Comparison of ENCODE assay signal across 1 cellular context in genomic region chr3:127629462-127630403, GRCh38.
TF ChIP-seq lines count a peak whose summit lies in the region.

No MANE protein-coding gene starts in this region.

TF ChIP-seq in K562, 482 proteins besides CTCF, POLR2A, EP300 and RAD21 (continued from another document):
- TF ChIP-seq, protein P1, sequence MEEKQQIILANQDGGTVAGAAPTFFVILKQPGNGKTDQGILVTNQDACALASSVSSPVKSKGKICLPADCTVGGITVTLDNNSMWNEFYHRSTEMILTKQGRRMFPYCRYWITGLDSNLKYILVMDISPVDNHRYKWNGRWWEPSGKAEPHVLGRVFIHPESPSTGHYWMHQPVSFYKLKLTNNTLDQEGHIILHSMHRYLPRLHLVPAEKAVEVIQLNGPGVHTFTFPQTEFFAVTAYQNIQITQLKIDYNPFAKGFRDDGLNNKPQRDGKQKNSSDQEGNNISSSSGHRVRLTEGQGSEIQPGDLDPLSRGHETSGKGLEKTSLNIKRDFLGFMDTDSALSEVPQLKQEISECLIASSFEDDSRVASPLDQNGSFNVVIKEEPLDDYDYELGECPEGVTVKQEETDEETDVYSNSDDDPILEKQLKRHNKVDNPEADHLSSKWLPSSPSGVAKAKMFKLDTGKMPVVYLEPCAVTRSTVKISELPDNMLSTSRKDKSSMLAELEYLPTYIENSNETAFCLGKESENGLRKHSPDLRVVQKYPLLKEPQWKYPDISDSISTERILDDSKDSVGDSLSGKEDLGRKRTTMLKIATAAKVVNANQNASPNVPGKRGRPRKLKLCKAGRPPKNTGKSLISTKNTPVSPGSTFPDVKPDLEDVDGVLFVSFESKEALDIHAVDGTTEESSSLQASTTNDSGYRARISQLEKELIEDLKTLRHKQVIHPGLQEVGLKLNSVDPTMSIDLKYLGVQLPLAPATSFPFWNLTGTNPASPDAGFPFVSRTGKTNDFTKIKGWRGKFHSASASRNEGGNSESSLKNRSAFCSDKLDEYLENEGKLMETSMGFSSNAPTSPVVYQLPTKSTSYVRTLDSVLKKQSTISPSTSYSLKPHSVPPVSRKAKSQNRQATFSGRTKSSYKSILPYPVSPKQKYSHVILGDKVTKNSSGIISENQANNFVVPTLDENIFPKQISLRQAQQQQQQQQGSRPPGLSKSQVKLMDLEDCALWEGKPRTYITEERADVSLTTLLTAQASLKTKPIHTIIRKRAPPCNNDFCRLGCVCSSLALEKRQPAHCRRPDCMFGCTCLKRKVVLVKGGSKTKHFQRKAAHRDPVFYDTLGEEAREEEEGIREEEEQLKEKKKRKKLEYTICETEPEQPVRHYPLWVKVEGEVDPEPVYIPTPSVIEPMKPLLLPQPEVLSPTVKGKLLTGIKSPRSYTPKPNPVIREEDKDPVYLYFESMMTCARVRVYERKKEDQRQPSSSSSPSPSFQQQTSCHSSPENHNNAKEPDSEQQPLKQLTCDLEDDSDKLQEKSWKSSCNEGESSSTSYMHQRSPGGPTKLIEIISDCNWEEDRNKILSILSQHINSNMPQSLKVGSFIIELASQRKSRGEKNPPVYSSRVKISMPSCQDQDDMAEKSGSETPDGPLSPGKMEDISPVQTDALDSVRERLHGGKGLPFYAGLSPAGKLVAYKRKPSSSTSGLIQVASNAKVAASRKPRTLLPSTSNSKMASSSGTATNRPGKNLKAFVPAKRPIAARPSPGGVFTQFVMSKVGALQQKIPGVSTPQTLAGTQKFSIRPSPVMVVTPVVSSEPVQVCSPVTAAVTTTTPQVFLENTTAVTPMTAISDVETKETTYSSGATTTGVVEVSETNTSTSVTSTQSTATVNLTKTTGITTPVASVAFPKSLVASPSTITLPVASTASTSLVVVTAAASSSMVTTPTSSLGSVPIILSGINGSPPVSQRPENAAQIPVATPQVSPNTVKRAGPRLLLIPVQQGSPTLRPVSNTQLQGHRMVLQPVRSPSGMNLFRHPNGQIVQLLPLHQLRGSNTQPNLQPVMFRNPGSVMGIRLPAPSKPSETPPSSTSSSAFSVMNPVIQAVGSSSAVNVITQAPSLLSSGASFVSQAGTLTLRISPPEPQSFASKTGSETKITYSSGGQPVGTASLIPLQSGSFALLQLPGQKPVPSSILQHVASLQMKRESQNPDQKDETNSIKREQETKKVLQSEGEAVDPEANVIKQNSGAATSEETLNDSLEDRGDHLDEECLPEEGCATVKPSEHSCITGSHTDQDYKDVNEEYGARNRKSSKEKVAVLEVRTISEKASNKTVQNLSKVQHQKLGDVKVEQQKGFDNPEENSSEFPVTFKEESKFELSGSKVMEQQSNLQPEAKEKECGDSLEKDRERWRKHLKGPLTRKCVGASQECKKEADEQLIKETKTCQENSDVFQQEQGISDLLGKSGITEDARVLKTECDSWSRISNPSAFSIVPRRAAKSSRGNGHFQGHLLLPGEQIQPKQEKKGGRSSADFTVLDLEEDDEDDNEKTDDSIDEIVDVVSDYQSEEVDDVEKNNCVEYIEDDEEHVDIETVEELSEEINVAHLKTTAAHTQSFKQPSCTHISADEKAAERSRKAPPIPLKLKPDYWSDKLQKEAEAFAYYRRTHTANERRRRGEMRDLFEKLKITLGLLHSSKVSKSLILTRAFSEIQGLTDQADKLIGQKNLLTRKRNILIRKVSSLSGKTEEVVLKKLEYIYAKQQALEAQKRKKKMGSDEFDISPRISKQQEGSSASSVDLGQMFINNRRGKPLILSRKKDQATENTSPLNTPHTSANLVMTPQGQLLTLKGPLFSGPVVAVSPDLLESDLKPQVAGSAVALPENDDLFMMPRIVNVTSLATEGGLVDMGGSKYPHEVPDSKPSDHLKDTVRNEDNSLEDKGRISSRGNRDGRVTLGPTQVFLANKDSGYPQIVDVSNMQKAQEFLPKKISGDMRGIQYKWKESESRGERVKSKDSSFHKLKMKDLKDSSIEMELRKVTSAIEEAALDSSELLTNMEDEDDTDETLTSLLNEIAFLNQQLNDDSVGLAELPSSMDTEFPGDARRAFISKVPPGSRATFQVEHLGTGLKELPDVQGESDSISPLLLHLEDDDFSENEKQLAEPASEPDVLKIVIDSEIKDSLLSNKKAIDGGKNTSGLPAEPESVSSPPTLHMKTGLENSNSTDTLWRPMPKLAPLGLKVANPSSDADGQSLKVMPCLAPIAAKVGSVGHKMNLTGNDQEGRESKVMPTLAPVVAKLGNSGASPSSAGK (IDR thresholded peaks at IDR 0.05) = peak; percentile 45; the same call in 1 of the 2 replicates
- peak in 1 of 2 experiments; percentile 29; a peak in 1 of 4 replicates for TF ChIP-seq SIN3A (IDR thresholded peaks at IDR 0.05; ENCODE audit: borderline replicate concordance in 2 of 2, control insufficient read depth in 1 of 2, low read depth in 2 of 2, low read length in 2 of 2)
- TF ChIP-seq, protein P2, sequence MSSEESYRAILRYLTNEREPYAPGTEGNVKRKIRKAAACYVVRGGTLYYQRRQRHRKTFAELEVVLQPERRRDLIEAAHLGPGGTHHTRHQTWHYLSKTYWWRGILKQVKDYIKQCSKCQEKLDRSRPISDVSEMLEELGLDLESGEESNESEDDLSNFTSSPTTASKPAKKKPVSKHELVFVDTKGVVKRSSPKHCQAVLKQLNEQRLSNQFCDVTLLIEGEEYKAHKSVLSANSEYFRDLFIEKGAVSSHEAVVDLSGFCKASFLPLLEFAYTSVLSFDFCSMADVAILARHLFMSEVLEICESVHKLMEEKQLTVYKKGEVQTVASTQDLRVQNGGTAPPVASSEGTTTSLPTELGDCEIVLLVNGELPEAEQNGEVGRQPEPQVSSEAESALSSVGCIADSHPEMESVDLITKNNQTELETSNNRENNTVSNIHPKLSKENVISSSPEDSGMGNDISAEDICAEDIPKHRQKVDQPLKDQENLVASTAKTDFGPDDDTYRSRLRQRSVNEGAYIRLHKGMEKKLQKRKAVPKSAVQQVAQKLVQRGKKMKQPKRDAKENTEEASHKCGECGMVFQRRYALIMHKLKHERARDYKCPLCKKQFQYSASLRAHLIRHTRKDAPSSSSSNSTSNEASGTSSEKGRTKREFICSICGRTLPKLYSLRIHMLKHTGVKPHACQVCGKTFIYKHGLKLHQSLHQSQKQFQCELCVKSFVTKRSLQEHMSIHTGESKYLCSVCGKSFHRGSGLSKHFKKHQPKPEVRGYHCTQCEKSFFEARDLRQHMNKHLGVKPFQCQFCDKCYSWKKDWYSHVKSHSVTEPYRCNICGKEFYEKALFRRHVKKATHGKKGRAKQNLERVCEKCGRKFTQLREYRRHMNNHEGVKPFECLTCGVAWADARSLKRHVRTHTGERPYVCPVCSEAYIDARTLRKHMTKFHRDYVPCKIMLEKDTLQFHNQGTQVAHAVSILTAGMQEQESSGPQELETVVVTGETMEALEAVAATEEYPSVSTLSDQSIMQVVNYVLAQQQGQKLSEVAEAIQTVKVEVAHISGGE (CRISPR knock-in tag; IDR thresholded peaks at IDR 0.05) = 0 out of 6 replicates have a peak, but pooled peaks of 1 of the 3 experiments have one; percentile 2
- no peak for TF ChIP-seq TFAM (CRISPR knock-in tag; conservative IDR thresholded peaks at IDR 0.05)
- no peak for TF ChIP-seq MCM5 (IDR thresholded peaks at IDR 0.05; ENCODE audit: low read depth)
- TF ChIP-seq ZBTB17 (CRISPR knock-in tag; IDR thresholded peaks at IDR 0.05) = no peak
- no peak for TF ChIP-seq C11orf30 (IDR thresholded peaks at IDR 0.05; ENCODE audit: low read depth)
- TF ChIP-seq, protein P3, sequence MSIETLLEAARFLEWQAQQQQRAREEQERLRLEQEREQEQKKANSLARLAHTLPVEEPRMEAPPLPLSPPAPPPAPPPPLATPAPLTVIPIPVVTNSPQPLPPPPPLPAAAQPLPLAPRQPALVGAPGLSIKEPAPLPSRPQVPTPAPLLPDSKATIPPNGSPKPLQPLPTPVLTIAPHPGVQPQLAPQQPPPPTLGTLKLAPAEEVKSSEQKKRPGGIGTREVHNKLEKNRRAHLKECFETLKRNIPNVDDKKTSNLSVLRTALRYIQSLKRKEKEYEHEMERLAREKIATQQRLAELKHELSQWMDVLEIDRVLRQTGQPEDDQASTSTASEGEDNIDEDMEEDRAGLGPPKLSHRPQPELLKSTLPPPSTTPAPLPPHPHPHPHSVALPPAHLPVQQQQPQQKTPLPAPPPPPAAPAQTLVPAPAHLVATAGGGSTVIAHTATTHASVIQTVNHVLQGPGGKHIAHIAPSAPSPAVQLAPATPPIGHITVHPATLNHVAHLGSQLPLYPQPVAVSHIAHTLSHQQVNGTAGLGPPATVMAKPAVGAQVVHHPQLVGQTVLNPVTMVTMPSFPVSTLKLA (conservative IDR thresholded peaks at IDR 0.05) = peak in 1 of 2 experiments; percentile 40; a peak in 3 of 4 replicates
- peak; percentile 47; the same call in 1 of the 2 replicates for TF ChIP-seq L3MBTL2 (IDR thresholded peaks at IDR 0.05)
- TF ChIP-seq NRF1 (conservative IDR thresholded peaks at IDR 0.05 in 1 of 2, IDR thresholded peaks at IDR 0.05 in 1 of 2) = peak in 1 of 2 experiments; percentile 53; a peak in 2 of 4 replicates
- TF ChIP-seq SAP30 (IDR thresholded peaks at IDR 0.05; ENCODE audit: borderline replicate concordance, insufficient read depth, low read depth, low read length, poor library complexity, severe bottlenecking) = peak; percentile 53
